Comparison of ENCODE assay signal across 1 cellular context in genomic region chr22:21013742-21014201, GRCh38.
TF ChIP-seq lines count a peak whose summit lies in the region.

No MANE protein-coding gene starts in this region.

TF ChIP-seq in H1, 55 proteins besides CTCF, POLR2A, EP300 and RAD21:
- TF ChIP-seq SIN3A (conservative IDR thresholded peaks at IDR 0.05 in 1 of 2, IDR thresholded peaks at IDR 0.05 in 1 of 2; ENCODE audit: low read depth in 1 of 2, low read length in 2 of 2), result no peak
- TF ChIP-seq TAF1 (IDR thresholded peaks at IDR 0.05; ENCODE audit: low read depth, low read length), result 0 out of 2 replicates have a peak, but pooled peaks have one; percentile 41
- no peak for TF ChIP-seq CHD1 (IDR thresholded peaks at IDR 0.05; ENCODE audit: low read depth, low read length)
- TF ChIP-seq TBP (IDR thresholded peaks at IDR 0.05; ENCODE audit: low read depth, low read length), result 0 out of 2 replicates have a peak, but pooled peaks have one; percentile 18
- no peak for TF ChIP-seq EZH2 (IDR thresholded peaks at IDR 0.05; ENCODE audit: low read depth, low read length, severe bottlenecking)
- TF ChIP-seq POLR2AphosphoS5 (IDR thresholded peaks at IDR 0.05; ENCODE audit: low read depth, low read length), result 0 out of 2 replicates have a peak, but pooled peaks have one; percentile 36
- TF ChIP-seq ASH2L (IDR thresholded peaks at IDR 0.05; ENCODE audit: low read length), result peak; percentile 48
